In the genomic region with DNA sequence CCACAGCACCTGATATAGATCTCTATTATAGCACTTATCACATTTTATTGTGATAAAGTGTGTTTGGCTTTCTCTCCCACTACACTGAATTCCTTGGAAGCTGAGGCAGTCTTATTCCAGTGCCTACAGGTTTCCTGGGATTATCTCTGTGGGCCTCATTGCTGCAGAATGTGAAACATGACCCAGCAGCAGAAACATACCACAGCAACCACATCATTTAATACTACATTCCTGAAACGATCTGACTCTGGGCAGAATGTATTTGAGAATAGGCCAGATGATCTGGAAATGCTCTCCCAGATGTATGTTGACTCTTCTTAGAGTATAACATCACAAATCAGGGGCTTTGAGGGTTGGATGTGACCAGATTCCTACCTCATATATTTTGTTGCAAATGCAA, we compare ENCODE assay signal across 14 cellular contexts.
A peak's percentile ranks its signal among the peaks of the same experiment; 100 is the strongest.
DNase-seq lines count a peak whose midpoint lies in the region; ATAC-seq, FAIRE-seq and TF ChIP-seq lines count a peak whose summit lies in the region.
"Had no signal": no experiment of that assay in that cellular context is flagged by ENCODE, and none has a peak within 500 bp of the region (broad histone marks: within the 10 kb centered on the region; RNA-seq: fewer than 3 reads in every experiment).

No MANE protein-coding gene starts in this region.

- TF ChIP-seq EP300 in esophagus muscularis mucosa (IDR thresholded peaks at IDR 0.05): no peak

- H2AFZ ChIP-seq in ACC112 (ENCODE audit: low read length, unreplicated experiment): no peak overlapping the region

- no peaks in the 10 kb centered on the region for H3K79me2 ChIP-seq in ACC112 (ENCODE audit: control insufficient read depth, insufficient read depth, low read length, unreplicated experiment)

- intact Hi-C loops in left lung (cut with DNase I) (no loop called here), esophagus muscularis mucosa (cut with DNase I) (no loop called here), kidney (cut with DNase I) (no loop called here)

- H3K36me3 ChIP-seq in ACC112 (ENCODE audit: insufficient read depth, low read length) (no peaks in the 10 kb centered on the region), left lung (no peaks in the 10 kb centered on the region), esophagus muscularis mucosa (no peaks in the 10 kb centered on the region), kidney (ENCODE audit: control insufficient read depth in 1 of 2, insufficient read depth in 2 of 2, low read length in 2 of 2) (no peaks in the 10 kb centered on the region)
- H3K36me3 ChIP-seq: BE2C had no signal

- no peak overlapping the region for H3K4me3 ChIP-seq in ACC112 (ENCODE audit: low read depth, low read length)
- H3K4me3 ChIP-seq in left lung: no peak overlapping the region
- no peak overlapping the region for H3K4me3 ChIP-seq in esophagus muscularis mucosa
- H3K4me3 ChIP-seq in kidney (ENCODE audit: low read length in 2 of 2): no peak overlapping the region

- H3K4me1 ChIP-seq in ACC112 (ENCODE audit: control insufficient read depth, insufficient read depth, low read length, unreplicated experiment) (peaks cover 10% of the 10 kb centered on the region), left lung (no peaks in the 10 kb centered on the region), esophagus muscularis mucosa (peaks cover 0 to 5% (median 0%) of the 10 kb centered on the region in 4 donors), kidney (ENCODE audit: control insufficient read depth in 1 of 2, insufficient read depth in 1 of 2, low read depth in 1 of 2, low read length in 2 of 2) (no peaks in the 10 kb centered on the region)
- H3K4me1 ChIP-seq: BE2C had no signal

- TF ChIP-seq POLR2A in esophagus muscularis mucosa (IDR thresholded peaks at IDR 0.05; ENCODE audit: low read depth): no peak

- ATAC-seq in left lung: peak; percentile 30
- ATAC-seq in stimulated activated naive CD8-positive, alpha-beta T cell treated with anti-CD3 and anti-CD28 coated beads, Interleukin-15, Interleukin-2, amounts not matched to agents 100 U/mL and 50 U/mL, for 24 hours: no peak

- DNase-seq in HT-29 (ENCODE audit: low spot score) (peak; percentile 22), brain pericyte (ENCODE audit: low read depth, low spot score) (peak; percentile 31), left lung (no peak), esophagus muscularis mucosa (ENCODE audit: extremely low spot score) (no peak), kidney (no peak), putamen (ENCODE audit: low spot score) (no peak)
- DNase-seq in stimulated activated naive CD8-positive, alpha-beta T cell treated with anti-CD3 and anti-CD28 coated beads, Interleukin-15, Interleukin-2, amounts not matched to agents 100 U/mL and 50 U/mL, for 24 hours: no peak
- DNase-seq: activated CD8-positive, alpha-beta memory T cell treated with anti-CD3 and anti-CD28 coated beads, Interleukin-2, amount 50 U/mL, for 4 hours; BE2C; caudate nucleus; NCI-H1694; NK-92 treated with Interleukin-12 subunit alpha and Interleukin-12 subunit beta, amount 100 ng/mL, for 24 hours; T-helper 9 cell had no signal

- H3K27me3 ChIP-seq in ACC112 (ENCODE audit: insufficient read depth, low read length) (no peaks in the 10 kb centered on the region), left lung (no peaks in the 10 kb centered on the region), esophagus muscularis mucosa (no peaks in the 10 kb centered on the region)
- H3K27me3 ChIP-seq: BE2C had no signal

- H3K9me3 ChIP-seq in left lung (no peaks in the 10 kb centered on the region), esophagus muscularis mucosa (no peaks in the 10 kb centered on the region), kidney (ENCODE audit: control insufficient read depth in 1 of 2, low read length in 2 of 2) (no peaks in the 10 kb centered on the region)
- H3K9me3 ChIP-seq: BE2C had no signal

- TF ChIP-seq CTCF in left lung (IDR thresholded peaks at IDR 0.05) (no peak), esophagus muscularis mucosa (IDR thresholded peaks at IDR 0.05) (no peak), kidney (IDR thresholded peaks at IDR 0.05; ENCODE audit: borderline replicate concordance, extremely low read depth, insufficient read depth) (no peak)

- no peak for FAIRE-seq in kidney (lab: Jason Lieb, UNC)

- WGBS in esophagus muscularis mucosa: 23% methylated on average over 1 of the region's 1 CpG

- H3K27ac ChIP-seq in ACC112 (ENCODE audit: low read depth, low read length): peak overlapping the region; percentile 12; the same call in 1 of the 2 replicates
- no peak overlapping the region for H3K27ac ChIP-seq in left lung
- no peak overlapping the region for H3K27ac ChIP-seq in esophagus muscularis mucosa (replicated peaks in 1 of 4)
- no peak overlapping the region for H3K27ac ChIP-seq in kidney (ENCODE audit: low read depth in 2 of 2, low read length in 2 of 2)

- no peak overlapping the region for H3K9ac ChIP-seq in kidney (ENCODE audit: low read length in 2 of 2)

Comparison
In these comparisons a context has a peak if more than half of its experiments do, and no peak if none do; other contexts are left out.
1. DNase-seq: peak in HT-29 (single experiment) and brain pericyte (single experiment); none in left lung (0 of 2), esophagus muscularis mucosa (single experiment), kidney (single experiment), stimulated activated naive CD8-positive, alpha-beta T cell treated with anti-CD3 and anti-CD28 coated beads, Interleukin-15, Interleukin-2, amounts not matched to agents 100 U/mL and 50 U/mL, for 24 hours (single experiment) and putamen (single experiment).